1 cellular context compared by ENCODE assay signal in the genomic region with DNA sequence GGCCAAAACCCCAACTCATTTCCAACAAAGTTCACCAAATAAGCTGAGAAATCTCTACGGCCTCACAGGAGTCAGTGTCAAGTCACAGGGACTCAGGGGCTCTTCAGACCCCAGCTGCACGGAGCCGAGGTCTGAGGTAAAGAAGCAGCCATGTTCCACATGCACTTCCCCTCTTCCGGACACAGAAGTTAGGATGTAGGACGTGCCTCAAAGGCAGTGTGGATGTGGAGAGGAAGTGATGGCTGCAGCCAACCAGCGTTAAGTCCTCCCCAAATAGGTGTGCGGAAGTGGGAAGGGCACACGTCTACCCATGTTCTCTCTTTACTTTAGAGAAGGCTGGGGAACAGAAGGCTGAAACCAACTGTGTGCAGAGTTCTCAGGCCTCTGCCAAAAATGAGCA.
TF ChIP-seq lines count a peak whose summit lies in the region.

No MANE protein-coding gene starts in this region.

TF ChIP-seq in IMR-90, 13 proteins besides CTCF, POLR2A, EP300 and RAD21 (continued from another document):
- TF ChIP-seq, protein P1, sequence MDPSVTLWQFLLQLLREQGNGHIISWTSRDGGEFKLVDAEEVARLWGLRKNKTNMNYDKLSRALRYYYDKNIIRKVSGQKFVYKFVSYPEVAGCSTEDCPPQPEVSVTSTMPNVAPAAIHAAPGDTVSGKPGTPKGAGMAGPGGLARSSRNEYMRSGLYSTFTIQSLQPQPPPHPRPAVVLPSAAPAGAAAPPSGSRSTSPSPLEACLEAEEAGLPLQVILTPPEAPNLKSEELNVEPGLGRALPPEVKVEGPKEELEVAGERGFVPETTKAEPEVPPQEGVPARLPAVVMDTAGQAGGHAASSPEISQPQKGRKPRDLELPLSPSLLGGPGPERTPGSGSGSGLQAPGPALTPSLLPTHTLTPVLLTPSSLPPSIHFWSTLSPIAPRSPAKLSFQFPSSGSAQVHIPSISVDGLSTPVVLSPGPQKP (IDR thresholded peaks at IDR 0.05; ENCODE audit: borderline replicate concordance, low read depth, low read length) = no peak
- TF ChIP-seq NFE2L2 (IDR thresholded peaks at IDR 0.05; ENCODE audit: low read depth, low read length) (no peak), FOS (IDR thresholded peaks at IDR 0.05; ENCODE audit: low read depth, low read length) (no peak), MAFK (IDR thresholded peaks at IDR 0.05; ENCODE audit: low read depth, low read length) (no peak), RFX5 (IDR thresholded peaks at IDR 0.05; ENCODE audit: low read depth, low read length) (no peak), CHD1 (IDR thresholded peaks at IDR 0.05; ENCODE audit: low read depth, low read length) (no peak), MXI1 (IDR thresholded peaks at IDR 0.05; ENCODE audit: borderline replicate concordance, low read depth, low read length) (no peak), BHLHE40 (IDR thresholded peaks at IDR 0.05; ENCODE audit: low read depth, low read length) (no peak), RCOR1 (IDR thresholded peaks at IDR 0.05; ENCODE audit: insufficient replicate concordance, low read length) (no peak), MAZ (IDR thresholded peaks at IDR 0.05; ENCODE audit: borderline replicate concordance, low read depth, low read length) (no peak), CEBPB (IDR thresholded peaks at IDR 0.05; ENCODE audit: low read depth, low read length) (no peak), SMC3 (IDR thresholded peaks at IDR 0.05; ENCODE audit: low read depth, low read length) (no peak)
